ENCODE assay signal across 8 cellular contexts in the genomic region with DNA sequence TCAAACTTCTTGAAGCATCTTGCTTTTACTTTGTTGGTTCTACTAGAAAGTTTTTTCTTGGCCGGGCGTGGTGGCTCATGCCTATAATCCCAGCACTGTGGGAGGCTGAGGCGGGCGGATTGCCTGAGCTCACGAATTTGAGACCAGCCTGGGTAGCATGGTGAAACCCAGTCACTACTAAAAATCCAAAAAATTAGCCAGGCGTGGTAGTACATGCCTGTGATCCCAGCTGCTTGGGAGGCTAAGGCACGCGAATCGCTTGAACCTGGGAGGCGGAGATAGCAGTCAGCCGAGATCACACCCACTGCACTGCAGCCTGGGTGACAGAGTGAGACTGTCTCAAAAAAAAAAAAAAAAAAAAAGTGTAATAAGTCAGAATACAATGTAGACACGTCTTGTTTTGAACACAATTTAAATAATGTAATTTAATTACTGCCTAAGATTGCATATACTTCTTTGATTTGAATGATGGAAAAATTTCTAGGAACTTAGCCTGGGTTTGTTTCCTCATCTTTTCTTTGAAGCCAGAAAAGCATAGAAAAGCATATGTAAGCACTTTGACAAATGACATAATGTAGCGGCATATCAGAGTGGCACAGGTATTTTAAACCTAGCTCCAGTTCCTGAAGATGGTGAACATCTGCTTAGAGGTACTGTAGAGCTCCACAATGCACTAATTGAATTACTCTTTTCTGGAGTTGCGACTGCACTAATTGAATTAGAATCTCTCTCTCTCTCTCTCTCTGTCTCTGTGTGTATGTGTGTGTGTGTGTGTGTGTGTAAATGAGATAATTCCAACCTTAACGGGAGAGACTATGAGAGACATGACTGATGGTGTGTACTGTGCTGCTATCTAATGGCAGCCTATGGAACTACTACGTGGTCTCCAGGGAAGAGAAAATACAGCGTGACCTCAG.
DNase-seq lines count a peak whose midpoint lies in the region; ATAC-seq, FAIRE-seq and TF ChIP-seq lines count a peak whose summit lies in the region.

No MANE protein-coding gene starts in this region.

- H3K27me3 ChIP-seq in HepG2 (ENCODE audit: control insufficient read depth in 1 of 2, insufficient read depth in 2 of 2, low read length in 2 of 2) (no peaks in the 10 kb centered on the region), transverse colon (no peaks in the 10 kb centered on the region)

- BruUV-seq in HepG2 (replicated peaks; lab: Mats Ljungman, UMichigan), result no TSS peak

- H3K27ac ChIP-seq in RWPE1 (no peak overlapping the region), HepG2 (ENCODE audit: extremely low read length, insufficient read depth, low read length) (no peak overlapping the region), transverse colon (no peak overlapping the region)

- H3K36me3 ChIP-seq in HepG2 (replicated peaks in 1 of 2; ENCODE audit: control insufficient read depth in 1 of 2, insufficient read depth in 2 of 2, low read length in 2 of 2) (no peaks in the 10 kb centered on the region), transverse colon (no peaks in the 10 kb centered on the region)

- H3K4me1 ChIP-seq in HepG2 (ENCODE audit: insufficient read depth, low read length) (no peaks in the 10 kb centered on the region), transverse colon (no peaks in the 10 kb centered on the region)

- peak; percentile 96 for ATAC-seq in HepG2
- no peak for ATAC-seq in GM18868 (IDR thresholded peaks at IDR 0.05; ENCODE audit: unreplicated experiment)

- H3K9ac ChIP-seq in HepG2 (ENCODE audit: insufficient read depth, low read depth, low read length), result no peak overlapping the region

- H3K4me3 ChIP-seq in HepG2 (replicated peaks in 1 of 3; ENCODE audit: insufficient read depth in 1 of 3, low read depth in 2 of 3, low read length in 3 of 3), result no peak overlapping the region
- no peak overlapping the region for H3K4me3 ChIP-seq in transverse colon

- peak; percentile 73 for TF ChIP-seq CTCF in LNCAP (IDR thresholded peaks at IDR 0.05)
- TF ChIP-seq CTCF in RWPE1 (conservative IDR thresholded peaks at IDR 0.05; ENCODE audit: low read depth), result peak; percentile 75
- peak; percentile 85 for TF ChIP-seq CTCF in HepG2 (CRISPR knock-in tag; IDR thresholded peaks at IDR 0.05)
- peak; percentile 23 to 48 (median 40) for TF ChIP-seq CTCF in transverse colon (IDR thresholded peaks at IDR 0.05)

- no peak for TF ChIP-seq POLR2A in HepG2 (IDR thresholded peaks at IDR 0.05; ENCODE audit: insufficient read depth in 1 of 2, low read depth in 2 of 2, low read length in 2 of 2)
- TF ChIP-seq POLR2A in transverse colon (IDR thresholded peaks at IDR 0.05), result no peak

- POLR2A ChIA-PET in RWPE1 (lab: Yijun Ruan, JAX; ENCODE audit: low non-redundant PET) (interaction anchor here (0.7 to 1.0 kb wide), 2 partner anchors 129 to 133 kb away, joined by 3 to 5 read pairs; no protein-coding TSS in a partner anchor), HepG2 (lab: Yijun Ruan, JAX) (interaction anchor here (1.0 kb wide), 1 partner anchor 141 kb away, joined by 4 read pairs; no protein-coding TSS in a partner anchor)

- in situ Hi-C loops in HepG2 (cut with HindIII; ENCODE audit: extremely low pct_ligation_motif_present, low pct_unique_long_range_greater_than_20kb) (loop anchor here (10.0 kb wide), 1 partner anchor 137 kb away; no protein-coding TSS in a partner anchor), transverse colon (cut with MboI; ENCODE audit: low pct_ligation_motif_present in 1 of 4, low pct_unique_long_range_greater_than_20kb in 1 of 4, low sequenced_read_pairs in 3 of 4) (loop anchor here in 1 of 4 donors (25.0 kb wide), 1 partner anchor 154 kb away; no protein-coding TSS in a partner anchor)

- no peak overlapping the region for H2AFZ ChIP-seq in HepG2 (ENCODE audit: low read length)

- no peaks in the 10 kb centered on the region for H4K20me1 ChIP-seq in HepG2 (ENCODE audit: insufficient read depth, low read length)

- 77% methylated on average over 17 of the region's 17 CpGs for WGBS in HepG2 (ENCODE audit: low lambda C conversion rate)
- 65 to 73% methylated on average over 9 to 17 of the region's 17 CpGs for WGBS in transverse colon (ENCODE audit: low coverage in 1 of 2), 2 donors

- CTCF ChIA-PET in RWPE1 (lab: Yijun Ruan, JAX), result interaction anchor here (0.6 to 3.0 kb wide), 22 partner anchors 10 to 280 kb away, joined by 3 to 50 read pairs (median 4); a partner anchor contains a TSS
- CTCF ChIA-PET in HepG2 (lab: Yijun Ruan, JAX; ENCODE audit: low intra/inter-chr PET ratio, low total read pairs), result interaction anchor here (1.2 to 1.8 kb wide), 5 partner anchors 140 to 227 kb away, joined by 3 to 12 read pairs (median 6); no protein-coding TSS in a partner anchor

- no peak overlapping the region for H3K4me2 ChIP-seq in HepG2 (ENCODE audit: low read depth, low read length)

- intact Hi-C loops in HepG2 (cut with micrococcal nuclease; ENCODE audit: unreplicated experiment) (loop anchor here (1.0 to 5.0 kb wide), 3 partner anchors 140 to 229 kb away; no protein-coding TSS in a partner anchor), transverse colon (cut with DNase I; ENCODE audit: low total_unique reads) (no loop called here)

- no peaks in the 10 kb centered on the region for H3K79me2 ChIP-seq in HepG2 (ENCODE audit: insufficient read depth, low read length)

- FAIRE-seq in HepG2 (lab: Jason Lieb, UNC), result peak; percentile 92

- peak; percentile 1 for DNase-seq in stimulated activated CD4-positive, alpha-beta T cell treated with anti-CD3 and anti-CD28 coated beads, Interleukin-1b, Interleukin-23, amount 100 ng/mL, for 48 hours
- DNase-seq in stimulated activated CD4-positive, alpha-beta T cell treated with anti-CD3 and anti-CD28 coated beads, Interleukin-2, amount 100 ng/mL, for 48 hours, result no peak
- DNase-seq in RWPE1 (ENCODE audit: low spot score) (peak; percentile 79), dedifferentiated amniotic fluid mesenchymal stem cell (ENCODE audit: extremely low spot score) (peak; percentile 24), HepG2 (ENCODE audit: low spot score) (peak; percentile 73), transverse colon (no peak)

- TF ChIP-seq EP300 in HepG2 (IDR thresholded peaks at IDR 0.05; ENCODE audit: low read depth in 2 of 2, low read length in 2 of 2) (no peak), HepG2 (CRISPR knock-in tag; IDR thresholded peaks at IDR 0.05; ENCODE audit: borderline replicate concordance) (no peak), transverse colon (IDR thresholded peaks at IDR 0.05; ENCODE audit: low read depth) (no peak)

- no peaks in the 10 kb centered on the region for H3K9me3 ChIP-seq in HepG2 (ENCODE audit: low read length)
- no peaks in the 10 kb centered on the region for H3K9me3 ChIP-seq in transverse colon

- TF ChIP-seq RAD21 in HepG2 (CRISPR knock-in tag; IDR thresholded peaks at IDR 0.05), result peak; percentile 62; the same call in 1 of the 2 replicates

TF ChIP-seq in HepG2, 621 proteins besides CTCF, POLR2A, EP300 and RAD21 (continues in another document):
- TF ChIP-seq, protein P1, sequence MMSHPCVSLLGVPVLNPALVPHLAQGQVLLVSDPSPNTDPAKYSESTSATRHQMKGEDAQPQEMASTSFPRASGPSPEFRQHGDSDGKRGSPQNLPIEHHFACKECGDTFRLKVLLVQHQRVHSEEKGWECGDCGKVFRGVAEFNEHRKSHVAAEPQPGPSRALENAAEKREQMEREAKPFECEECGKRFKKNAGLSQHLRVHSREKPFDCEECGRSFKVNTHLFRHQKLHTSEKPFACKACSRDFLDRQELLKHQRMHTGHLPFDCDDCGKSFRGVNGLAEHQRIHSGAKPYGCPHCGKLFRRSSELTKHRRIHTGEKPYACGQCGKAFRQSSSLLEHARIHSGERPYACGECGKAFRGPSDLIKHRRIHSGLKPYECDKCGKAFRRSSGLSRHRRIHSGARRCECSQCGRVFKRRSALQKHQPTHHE (CRISPR knock-in tag; IDR thresholded peaks at IDR 0.05; ENCODE audit: borderline replicate concordance), result no peak
- 0 out of 2 replicates have a peak, but pooled peaks have one; percentile 31 for TF ChIP-seq ELF3 (CRISPR knock-in tag; IDR thresholded peaks at IDR 0.05)
- TF ChIP-seq ZNF121 (CRISPR knock-in tag; IDR thresholded peaks at IDR 0.05), result no peak
- TF ChIP-seq RARA (CRISPR knock-in tag; IDR thresholded peaks at IDR 0.05), result peak; percentile 69
- TF ChIP-seq, protein P2, sequence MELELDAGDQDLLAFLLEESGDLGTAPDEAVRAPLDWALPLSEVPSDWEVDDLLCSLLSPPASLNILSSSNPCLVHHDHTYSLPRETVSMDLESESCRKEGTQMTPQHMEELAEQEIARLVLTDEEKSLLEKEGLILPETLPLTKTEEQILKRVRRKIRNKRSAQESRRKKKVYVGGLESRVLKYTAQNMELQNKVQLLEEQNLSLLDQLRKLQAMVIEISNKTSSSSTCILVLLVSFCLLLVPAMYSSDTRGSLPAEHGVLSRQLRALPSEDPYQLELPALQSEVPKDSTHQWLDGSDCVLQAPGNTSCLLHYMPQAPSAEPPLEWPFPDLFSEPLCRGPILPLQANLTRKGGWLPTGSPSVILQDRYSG (CRISPR knock-in tag; IDR thresholded peaks at IDR 0.05), result no peak
- no peak for TF ChIP-seq MTF1 (CRISPR knock-in tag; IDR thresholded peaks at IDR 0.05)
- no peak for TF ChIP-seq MXD4 (CRISPR knock-in tag; IDR thresholded peaks at IDR 0.05)
- TF ChIP-seq CEBPB (IDR thresholded peaks at IDR 0.05; ENCODE audit: borderline replicate concordance, low read depth, low read length), result no peak
- TF ChIP-seq NR2F1 (CRISPR knock-in tag; IDR thresholded peaks at IDR 0.05), result 0 out of 4 replicates have a peak, but pooled peaks of 1 of the 2 experiments have one; percentile 18
- TF ChIP-seq NR2F6 (IDR thresholded peaks at IDR 0.05), result no peak
- TF ChIP-seq NR2F6 (CRISPR knock-in tag; IDR thresholded peaks at IDR 0.05), result peak; percentile 55
- peak in 1 of 2 experiments; percentile 57; a peak in 2 of 4 replicates for TF ChIP-seq MAFK (conservative IDR thresholded peaks at IDR 0.05 in 1 of 2, IDR thresholded peaks at IDR 0.05 in 1 of 2; ENCODE audit: low read length in 2 of 2)
- TF ChIP-seq TEAD3 (CRISPR knock-in tag; optimal IDR thresholded peaks at IDR 0.05; ENCODE audit: borderline replicate concordance), result peak; percentile 48
- no peak for TF ChIP-seq SMARCC2 (IDR thresholded peaks at IDR 0.05)
- TF ChIP-seq ZNF7 (CRISPR knock-in tag; IDR thresholded peaks at IDR 0.05), result no peak
- no peak for TF ChIP-seq JUNB (CRISPR knock-in tag; IDR thresholded peaks at IDR 0.05; ENCODE audit: borderline replicate concordance)
- no peak for TF ChIP-seq ZNF569 (CRISPR knock-in tag; IDR thresholded peaks at IDR 0.05; ENCODE audit: borderline replicate concordance)
- peak; percentile 87 for TF ChIP-seq SMC3 (IDR thresholded peaks at IDR 0.05; ENCODE audit: low read length)
- no peak for TF ChIP-seq KLF12 (CRISPR knock-in tag; IDR thresholded peaks at IDR 0.05; ENCODE audit: borderline replicate concordance)
- TF ChIP-seq SRF (IDR thresholded peaks at IDR 0.05; ENCODE audit: low read depth, low read length), result peak; percentile 33; the same call in 1 of the 2 replicates
- TF ChIP-seq NFATC3 (CRISPR knock-in tag; IDR thresholded peaks at IDR 0.05), result no peak
- TF ChIP-seq RXRB (CRISPR knock-in tag; IDR thresholded peaks at IDR 0.05; ENCODE audit: borderline replicate concordance), result peak; percentile 70; the same call in 1 of the 2 replicates
- TF ChIP-seq STAG1 (CRISPR knock-in tag; IDR thresholded peaks at IDR 0.05), result peak; percentile 85

Comparison
In these comparisons a context has a peak if more than half of its experiments do, and no peak if none do; other contexts are left out.
1. DNase-seq: peak in stimulated activated CD4-positive, alpha-beta T cell treated with anti-CD3 and anti-CD28 coated beads, Interleukin-1b, Interleukin-23, amount 100 ng/mL, for 48 hours (single experiment), RWPE1 (single experiment), dedifferentiated amniotic fluid mesenchymal stem cell (single experiment) and HepG2 (single experiment); none in stimulated activated CD4-positive, alpha-beta T cell treated with anti-CD3 and anti-CD28 coated beads, Interleukin-2, amount 100 ng/mL, for 48 hours (0 of 2) and transverse colon (single experiment).
2. Peak in every context shown above with its lines, with median percentiles within 50 percentile points of each other: CTCF ChIP-seq.